8 cellular contexts compared by ENCODE assay signal in genomic region chr6:33118525-33119123, GRCh38.
DNase-seq lines count a peak whose midpoint lies in the region; ATAC-seq and TF ChIP-seq lines count a peak whose summit lies in the region.

No MANE protein-coding gene starts in this region.

- no peaks in the 10 kb centered on the region for H3K36me3 ChIP-seq in parathyroid adenoma (ENCODE audit: control insufficient read depth, insufficient read depth, low read length)

- TF ChIP-seq CTCF in parathyroid adenoma (IDR thresholded peaks at IDR 0.05), result peak; percentile 87

- DNase-seq in activated CD8-positive, alpha-beta memory T cell treated with anti-CD3 and anti-CD28 coated beads, Interleukin-2, amount 50 U/mL, for 1 hour (ENCODE audit: extremely low read depth), result peak; percentile 17
- DNase-seq in activated CD8-positive, alpha-beta memory T cell treated with anti-CD3 and anti-CD28 coated beads for 24 hours, result no peak
- DNase-seq in NCI-H1092 treated with DMSO at 0.1 percent for 48 hours (lab: John Stamatoyannopoulos, UW), result peak; percentile 40
- peak; percentile 35 to 58 for DNase-seq in SW 1271 (lab: John Stamatoyannopoulos, UW)
- DNase-seq in fibroblast of the conjunctiva (ENCODE audit: low read depth), result peak; percentile 22
- no peak for DNase-seq in COR-L47 (lab: John Stamatoyannopoulos, UW)

- H2AFZ ChIP-seq in parathyroid adenoma, result no peak overlapping the region

- H3K4me2 ChIP-seq in parathyroid adenoma (ENCODE audit: low read length), result no peak overlapping the region

- no peak overlapping the region for H3K9ac ChIP-seq in parathyroid adenoma

- ATAC-seq in HG02571 (IDR thresholded peaks at IDR 0.05; ENCODE audit: unreplicated experiment), result no peak

- peaks cover 3% of the 10 kb centered on the region for H3K4me1 ChIP-seq in parathyroid adenoma

- no peaks in the 10 kb centered on the region for H3K9me3 ChIP-seq in parathyroid adenoma (ENCODE audit: control insufficient read depth, low read length)

- H3K27me3 ChIP-seq in parathyroid adenoma (ENCODE audit: control insufficient read depth, insufficient read depth, low read length), result no peaks in the 10 kb centered on the region

- no peak overlapping the region for H3K4me3 ChIP-seq in parathyroid adenoma (ENCODE audit: low read depth, low read length)

- H3K79me2 ChIP-seq in parathyroid adenoma, result no peaks in the 10 kb centered on the region

- H3K27ac ChIP-seq in parathyroid adenoma, result no peak overlapping the region

Comparison
In these comparisons a context has a peak if more than half of its experiments do, and no peak if none do; other contexts are left out.
1. DNase-seq: peak in activated CD8-positive, alpha-beta memory T cell treated with anti-CD3 and anti-CD28 coated beads, Interleukin-2, amount 50 U/mL, for 1 hour (single experiment), NCI-H1092 treated with DMSO at 0.1 percent for 48 hours (single experiment), SW 1271 (2 of 2) and fibroblast of the conjunctiva (single experiment); none in activated CD8-positive, alpha-beta memory T cell treated with anti-CD3 and anti-CD28 coated beads for 24 hours (single experiment) and COR-L47 (single experiment).